ENCODE assay signal across 1 cellular context in the genomic region with DNA sequence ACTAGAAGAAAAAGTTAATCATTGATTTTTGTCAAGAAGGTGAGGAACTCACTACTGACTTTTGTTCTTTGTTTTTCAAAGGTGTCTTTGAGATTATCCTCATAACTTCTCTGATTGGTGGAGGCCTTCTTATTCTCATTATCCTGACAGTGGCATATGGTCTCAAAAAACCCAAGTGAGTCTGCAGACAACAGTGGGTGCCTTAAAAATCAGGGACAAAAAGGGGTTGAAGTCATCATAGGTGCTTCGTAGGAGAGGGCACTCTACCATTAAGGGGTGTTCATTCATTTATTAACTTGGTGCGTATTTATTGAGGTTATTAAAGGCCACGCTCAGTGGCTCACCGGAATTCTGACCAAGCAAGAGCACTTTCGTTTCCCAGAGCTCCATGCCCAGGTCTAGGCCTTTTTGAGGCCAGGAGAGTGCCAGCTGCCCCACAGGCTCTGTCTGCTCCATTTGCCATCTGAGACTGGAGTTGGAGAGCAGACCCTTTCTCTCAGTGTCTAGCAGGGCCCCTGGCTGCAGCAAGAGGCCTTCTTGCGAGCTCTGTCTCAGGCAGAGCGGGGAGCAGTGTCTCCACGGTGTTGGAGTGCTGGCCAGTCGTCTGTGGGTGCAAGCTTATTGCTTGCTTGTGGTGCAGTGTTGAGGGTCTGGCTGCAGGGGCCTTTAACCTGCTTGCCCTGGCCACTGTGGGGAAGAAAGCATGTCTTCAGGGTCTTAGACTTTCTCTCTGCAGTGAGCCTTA.
TF ChIP-seq lines count a peak whose summit lies in the region.

No MANE protein-coding gene starts in this region.

TF ChIP-seq in HepG2, 621 proteins besides CTCF, POLR2A, EP300 and RAD21 (continued from another document):
- no peak for TF ChIP-seq ZNF780A (CRISPR knock-in tag; IDR thresholded peaks at IDR 0.05)
- no peak for TF ChIP-seq HOXA5 (CRISPR knock-in tag; IDR thresholded peaks at IDR 0.05)
- TF ChIP-seq ZNF737 (CRISPR knock-in tag; IDR thresholded peaks at IDR 0.05; ENCODE audit: borderline replicate concordance) = no peak
